In genomic region chr10:117360994-117361667, GRCh38 we compare ENCODE assay signal across 12 cellular contexts. TPM values are rescaled to one million over a fixed set of nuclear protein-coding genes. Genes with fewer than 3 reads are reported as not detected.
DNase-seq lines count a peak whose midpoint lies in the region; ATAC-seq, FAIRE-seq and TF ChIP-seq lines count a peak whose summit lies in the region.
"Had no signal": no experiment of that assay in that cellular context is flagged by ENCODE, and none has a peak within 500 bp of the region (broad histone marks: within the 10 kb centered on the region; RNA-seq: fewer than 3 reads in every experiment).

No MANE protein-coding gene starts in this region.

- H3K79me2 ChIP-seq in Loucy (ENCODE audit: insufficient read depth, low read length) = peaks cover 100% of the 10 kb centered on the region

- WGBS in right cardiac atrium = 32% methylated on average over 3 of the region's 3 CpGs

- no peak for DNase-seq in GM18507 (ENCODE audit: extremely low spot score, insufficient read length, low read depth)
- peak; percentile 64 for DNase-seq in HCEC 1CT
- DNase-seq in kidney epithelial cell (ENCODE audit: low read depth) = peak; percentile 60
- DNase-seq in right cardiac atrium = no peak
- no peak for DNase-seq in posterior vena cava (ENCODE audit: low spot score)
- no peak for DNase-seq in hippocampal formation (lab: John Stamatoyannopoulos, UW)
- no peak for DNase-seq in HuH-7.5 (ENCODE audit: low spot score)
- DNase-seq: activated CD4-positive, alpha-beta T cell treated with anti-CD3 and anti-CD28 coated beads, Interleukin-2, amount 10 ng/mL, durations not matched to agents 7 days and 5 days; CD4-positive, CD25-positive, alpha-beta regulatory T cell; KG1 had no signal

- H3K27me3 ChIP-seq in Loucy (ENCODE audit: insufficient read depth, low read length, poor library complexity, severe bottlenecking) (no peaks in the 10 kb centered on the region), kidney epithelial cell (ENCODE audit: control insufficient read depth, insufficient read depth, low read length) (no peaks in the 10 kb centered on the region), right cardiac atrium (ENCODE audit: control insufficient read depth, insufficient read depth) (no peaks in the 10 kb centered on the region)

- peaks cover 99% of the 10 kb centered on the region for H4K20me1 ChIP-seq in Loucy (ENCODE audit: insufficient read depth, low read length, poor library complexity, severe bottlenecking)

- peak overlapping the region; percentile 98 for H3K9ac ChIP-seq in Loucy (ENCODE audit: low read depth, low read length, poor library complexity, severe bottlenecking)

- H3K4me1 ChIP-seq in Loucy (ENCODE audit: insufficient read depth, low read length, poor library complexity, severe bottlenecking) (peaks cover 91% of the 10 kb centered on the region), right cardiac atrium (ENCODE audit: control insufficient read depth, insufficient read depth, low read length) (peaks cover 2% of the 10 kb centered on the region)
- H3K4me1 ChIP-seq: prostate gland had no signal

- no peaks in the 10 kb centered on the region for H3K9me2 ChIP-seq in Loucy (replicated peaks; ENCODE audit: low read depth, low read length)

- no peak for ATAC-seq in right cardiac atrium

- peak; percentile 92 for FAIRE-seq in GM18507 (lab: Jason Lieb, UNC)

- H3K4me3 ChIP-seq in Loucy (ENCODE audit: low read length, poor library complexity, severe bottlenecking) = peak overlapping the region; percentile 95
- no peak overlapping the region for H3K4me3 ChIP-seq in kidney epithelial cell (ENCODE audit: low read depth, low read length)
- H3K4me3 ChIP-seq in right cardiac atrium (ENCODE audit: low read length) = no peak overlapping the region
- H3K4me3 ChIP-seq: prostate gland had no signal

- H3K27ac ChIP-seq in right cardiac atrium (ENCODE audit: low read length) = no peak overlapping the region
- H3K27ac ChIP-seq: prostate gland had no signal

- intact Hi-C loops in right cardiac atrium (cut with DNase I) (no loop called here), posterior vena cava (cut with DNase I) (no loop called here)

- H3F3A ChIP-seq in Loucy (ENCODE audit: low read depth) = peaks cover 27% of the 10 kb centered on the region

- H3K36me3 ChIP-seq in Loucy (ENCODE audit: insufficient read depth, low read length) = peaks cover 84% of the 10 kb centered on the region
- H3K36me3 ChIP-seq in kidney epithelial cell (ENCODE audit: control insufficient read depth, insufficient read depth, low read length) = no peaks in the 10 kb centered on the region
- H3K36me3 ChIP-seq: prostate gland had no signal

- H3K9me3 ChIP-seq in Loucy (ENCODE audit: insufficient read depth, low read depth, low read length) (no peaks in the 10 kb centered on the region), right cardiac atrium (ENCODE audit: control insufficient read depth, low read length) (no peaks in the 10 kb centered on the region)
- H3K9me3 ChIP-seq: prostate gland had no signal

- H3K4me2 ChIP-seq in Loucy (ENCODE audit: low read depth, low read length, poor library complexity, severe bottlenecking) = peak overlapping the region; percentile 91

- no peak overlapping the region for H2AFZ ChIP-seq in Loucy (ENCODE audit: low read length)

- TF ChIP-seq CTCF in Loucy (conservative IDR thresholded peaks at IDR 0.05; ENCODE audit: low read length) (no peak), kidney epithelial cell (IDR thresholded peaks at IDR 0.05; ENCODE audit: insufficient read depth, low read length, poor library complexity, severe bottlenecking) (no peak)

RNA-seq across cellular contexts. Expression of gene PDZD8, which starts 14.1 kb away (rescaled TPM):
- 30.9 and 84.7 TPM in 2 replicates for total RNA-seq in kidney epithelial cell
- total RNA-seq in right cardiac atrium = 10 to 100 TPM; 17.5 to 25.9 (median 24.4) TPM
- polyA plus RNA-seq in right cardiac atrium = 3.7 TPM
- total RNA-seq in posterior vena cava = 10 to 100 TPM; 29.2 to 35.7 TPM

Comparison
In these comparisons a context has a peak if more than half of its experiments do, and no peak if none do; other contexts are left out.
1. DNase-seq: peak in HCEC 1CT (single experiment) and kidney epithelial cell (single experiment); none in GM18507 (single experiment), right cardiac atrium (0 of 3), posterior vena cava (single experiment), hippocampal formation (0 of 2) and HuH-7.5 (single experiment).